2 cellular contexts compared by ENCODE assay signal in genomic region chr2:215361211-215361875, GRCh38.
TF ChIP-seq lines count a peak whose summit lies in the region.

No MANE protein-coding gene starts in this region.

TF ChIP-seq in HepG2, 621 proteins besides CTCF, POLR2A, EP300 and RAD21:
- TF ChIP-seq DNMT1 (CRISPR knock-in tag; IDR thresholded peaks at IDR 0.05), result no peak
- no peak for TF ChIP-seq ARNT2 (CRISPR knock-in tag; IDR thresholded peaks at IDR 0.05; ENCODE audit: low read depth)
- TF ChIP-seq POLR2G (IDR thresholded peaks at IDR 0.05; ENCODE audit: low read depth, low read length), result peak; percentile 46; the same call in 1 of the 2 replicates
- no peak for TF ChIP-seq TSC22D2 (CRISPR knock-in tag; IDR thresholded peaks at IDR 0.05; ENCODE audit: borderline replicate concordance)
- TF ChIP-seq AFF4 (CRISPR knock-in tag; IDR thresholded peaks at IDR 0.05), result peak; percentile 84; the same call in 1 of the 2 replicates
- peak; percentile 37; the same call in 1 of the 2 replicates for TF ChIP-seq POLR2AphosphoS5 (IDR thresholded peaks at IDR 0.05; ENCODE audit: low read depth, low read length)
- TF ChIP-seq ZNF503 (CRISPR knock-in tag; IDR thresholded peaks at IDR 0.05), result no peak
- TF ChIP-seq PAF1 (CRISPR knock-in tag; IDR thresholded peaks at IDR 0.05), result peak; percentile 30; the same call in 1 of the 2 replicates
- TF ChIP-seq AGO2 (optimal IDR thresholded peaks at IDR 0.05; ENCODE audit: low read depth, low read length), result peak; percentile 21
- TF ChIP-seq RBAK (CRISPR knock-in tag; IDR thresholded peaks at IDR 0.05), result no peak
- peak; percentile 97 for TF ChIP-seq RBM22 (optimal IDR thresholded peaks at IDR 0.05; ENCODE audit: low read length)
- no peak for TF ChIP-seq SAFB2 (CRISPR knock-in tag; IDR thresholded peaks at IDR 0.05; ENCODE audit: borderline replicate concordance, low read depth)
- TF ChIP-seq ZFYVE20 (CRISPR knock-in tag; IDR thresholded peaks at IDR 0.05; ENCODE audit: borderline replicate concordance, low read depth), result no peak
- TF ChIP-seq PHF5A (CRISPR knock-in tag; IDR thresholded peaks at IDR 0.05; ENCODE audit: low read depth, unreplicated experiment), result peak; percentile 59
- no peak for TF ChIP-seq HMGXB4 (CRISPR knock-in tag; IDR thresholded peaks at IDR 0.05; ENCODE audit: borderline replicate concordance in 1 of 2, low read depth in 1 of 2)
- TF ChIP-seq RFX3 (CRISPR knock-in tag; IDR thresholded peaks at IDR 0.05), result no peak
TF ChIP-seq in HepG2: peak in this region for 7.

TF ChIP-seq in K562, 482 proteins besides CTCF, POLR2A, EP300 and RAD21:
- TF ChIP-seq RBFOX2 (IDR thresholded peaks at IDR 0.05; ENCODE audit: low read depth, low read length), result no peak
- no peak for TF ChIP-seq ZNF57 (CRISPR knock-in tag; IDR thresholded peaks at IDR 0.05)
- no peak for TF ChIP-seq FUS (optimal IDR thresholded peaks at IDR 0.05; ENCODE audit: low read depth, low read length)
- TF ChIP-seq POLR2AphosphoS5 (IDR thresholded peaks at IDR 0.05; ENCODE audit: control insufficient read depth, insufficient read depth, low read depth, low read length), result no peak
- TF ChIP-seq KAT7 (CRISPR knock-in tag; IDR thresholded peaks at IDR 0.05; ENCODE audit: borderline replicate concordance), result no peak
- TF ChIP-seq E2F1 (CRISPR knock-in tag; IDR thresholded peaks at IDR 0.05), result no peak
- TF ChIP-seq E2F6 (IDR thresholded peaks at IDR 0.05; ENCODE audit: borderline replicate concordance in 1 of 2, extremely low read depth in 1 of 2, insufficient read depth in 1 of 2, insufficient read length in 1 of 2, low read depth in 1 of 2, low read length in 1 of 2, poor library complexity in 1 of 2, severe bottlenecking in 1 of 2), result no peak
- TF ChIP-seq ZEB2 (IDR thresholded peaks at IDR 0.05), result no peak
- no peak for TF ChIP-seq ZNF232 (CRISPR knock-in tag; IDR thresholded peaks at IDR 0.05)
- TF ChIP-seq NR0B1 (IDR thresholded peaks at IDR 0.05; ENCODE audit: partially characterized antibody), result no peak
- no peak for TF ChIP-seq POLR2H (tag; IDR thresholded peaks at IDR 0.05; ENCODE audit: low read depth)
- TF ChIP-seq ZBTB17 (CRISPR knock-in tag; IDR thresholded peaks at IDR 0.05), result no peak
- no peak for TF ChIP-seq THRA (IDR thresholded peaks at IDR 0.05)
- TF ChIP-seq JUND (IDR thresholded peaks at IDR 0.05; ENCODE audit: borderline replicate concordance, low read depth, low read length), result no peak
- no peak for TF ChIP-seq JUND (tag; IDR thresholded peaks at IDR 0.05; ENCODE audit: borderline replicate concordance, low read depth, low read length)
- no peak for TF ChIP-seq PKNOX1 (IDR thresholded peaks at IDR 0.05)
- TF ChIP-seq MBD2 (IDR thresholded peaks at IDR 0.05; ENCODE audit: borderline replicate concordance, low read depth), result no peak
- no peak for TF ChIP-seq ZNF253 (CRISPR knock-in tag; conservative IDR thresholded peaks at IDR 0.05)
- TF ChIP-seq ARID3A (IDR thresholded peaks at IDR 0.05; ENCODE audit: borderline replicate concordance, low read depth, low read length), result no peak
- TF ChIP-seq AFF4 (CRISPR knock-in tag; IDR thresholded peaks at IDR 0.05), result no peak
- TF ChIP-seq DDX20 (tag; IDR thresholded peaks at IDR 0.05; ENCODE audit: low read depth), result no peak
